Comparison of ENCODE assay signal across 13 cellular contexts in the genomic region with DNA sequence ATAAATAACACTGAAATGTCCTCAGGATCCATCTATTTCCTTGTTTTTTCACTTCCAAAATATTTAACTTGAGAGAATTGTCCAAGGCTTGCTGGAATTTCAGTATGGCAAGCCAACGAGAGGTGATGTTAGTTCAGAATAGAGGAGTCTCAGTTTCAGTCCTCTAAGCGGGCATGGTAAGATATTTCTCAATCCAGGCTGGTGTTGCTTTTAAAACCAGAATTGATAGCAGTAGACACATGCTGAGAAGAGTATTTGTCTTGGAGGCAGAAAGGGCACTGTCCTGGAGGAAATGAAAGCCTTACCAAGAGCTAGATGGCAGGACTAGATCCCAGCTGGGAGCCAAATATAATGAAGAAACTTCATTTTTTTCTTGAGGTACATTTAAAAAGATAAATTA.
"Had no signal": no experiment of that assay in that cellular context is flagged by ENCODE, and none has a peak within 500 bp of the region (broad histone marks: within the 10 kb centered on the region; RNA-seq: fewer than 3 reads in every experiment).

No MANE protein-coding gene starts in this region.

- DNase-seq: activated CD4-positive, alpha-beta T cell treated with anti-CD3 and anti-CD28 coated beads for 36 hours; activated CD8-positive, alpha-beta T cell treated with anti-CD3 and anti-CD28 coated beads for 36 hours; activated effector memory CD4-positive, alpha-beta T cell treated with anti-CD3 and anti-CD28 coated beads, Interleukin-2, amount 50 U/mL, for 16 hours; activated T-cell treated with anti-CD3 and anti-CD28 coated beads, Interleukin-2, amount 50 U/mL, for 48 hours; amniotic stem cell; brain microvascular endothelial cell; effector memory CD8-positive, alpha-beta T cell; foreskin keratinocyte; left ventricle myocardium superior; mucosa of descending colon; naive thymus-derived CD4-positive, alpha-beta T cell; small intestine; upper lobe of right lung had no signal

- ATAC-seq: activated CD4-positive, alpha-beta T cell treated with anti-CD3 and anti-CD28 coated beads for 36 hours; activated CD8-positive, alpha-beta T cell treated with anti-CD3 and anti-CD28 coated beads for 36 hours; foreskin keratinocyte; left ventricle myocardium superior; mucosa of descending colon; naive thymus-derived CD4-positive, alpha-beta T cell; upper lobe of right lung had no signal
